Comparison of ENCODE assay signal across 8 cellular contexts in the genomic region with DNA sequence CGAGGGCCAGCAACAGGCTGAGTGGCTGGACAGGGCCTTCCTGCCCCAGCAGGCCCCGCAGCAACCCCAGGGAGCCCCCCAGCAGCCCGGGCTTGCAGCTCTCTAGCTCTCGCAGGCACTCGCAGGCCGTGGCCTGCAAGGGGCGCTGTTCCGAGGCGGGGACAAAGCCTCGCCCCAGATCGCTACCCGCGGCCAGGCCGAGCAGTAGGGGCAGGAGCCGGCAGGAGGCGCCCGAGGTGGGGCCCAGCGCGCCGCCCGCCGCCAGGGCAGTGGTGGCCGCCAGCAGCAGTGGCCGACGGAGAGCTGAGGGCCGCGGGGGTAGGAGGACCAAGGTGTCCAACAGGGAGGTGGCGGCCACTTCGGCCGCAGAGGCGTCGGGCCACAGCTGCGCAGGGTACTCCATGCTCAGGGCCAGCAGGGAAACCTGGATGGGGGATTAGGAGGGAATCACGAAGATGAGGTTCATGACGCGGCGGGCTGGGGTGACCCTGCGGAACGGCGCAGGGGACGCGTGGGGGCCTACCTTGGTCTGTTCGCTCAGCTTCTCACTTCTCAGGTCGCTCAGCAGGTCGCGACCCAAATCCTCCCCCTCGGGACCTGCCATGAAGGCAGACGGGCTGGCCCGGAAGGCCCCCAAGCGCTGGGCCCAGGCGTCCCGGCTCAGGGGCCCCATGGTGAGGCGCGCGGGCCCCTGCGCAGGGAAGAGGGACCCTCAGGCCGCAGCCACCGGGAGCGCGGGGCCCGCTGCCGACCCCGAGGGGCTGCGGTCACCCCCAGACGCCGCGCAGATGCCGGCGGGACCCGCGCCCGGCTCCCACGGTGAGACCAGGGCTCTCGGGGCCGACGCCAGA. TPM values are rescaled to one million over a fixed set of nuclear protein-coding genes. Genes with fewer than 3 reads are reported as not detected.
DNase-seq lines count a peak whose midpoint lies in the region; ATAC-seq and TF ChIP-seq lines count a peak whose summit lies in the region.

No MANE protein-coding gene starts in this region.

- H3K27ac Mint-ChIP-seq in chondrocyte (ENCODE audit: unreplicated experiment): peak overlapping the region; percentile 81

- peak; percentile 29 for ATAC-seq in HG02840 (IDR thresholded peaks at IDR 0.05; ENCODE audit: low FRiP score, unreplicated experiment)

- peaks cover 3% of the 10 kb centered on the region for H3K36me3 Mint-ChIP-seq in chondrocyte (ENCODE audit: low read depth)

- DNase-seq in DMS 273 (lab: John Stamatoyannopoulos, UW; ENCODE audit: unreplicated experiment): peak; percentile 85
- no peak for DNase-seq in DMS 273 treated with DMSO at 0.1 percent for 48 hours (lab: John Stamatoyannopoulos, UW)
- DNase-seq in NCI-H2196 (lab: John Stamatoyannopoulos, UW; ENCODE audit: unreplicated experiment): peak; percentile 84
- DNase-seq in activated CD4-positive, alpha-beta T cell treated with anti-CD3 and anti-CD28 coated beads for 24 hours (ENCODE audit: low read depth in 2 of 2): peak; percentile 62 to 74
- peak; percentile 92 for DNase-seq in chondrocyte (ENCODE audit: low spot score)
- DNase-seq in kidney tubule cell (ENCODE audit: low spot score): peak; percentile 88
- peak; percentile 37 to 61 for DNase-seq in stimulated activated CD4-positive, alpha-beta T cell treated with anti-CD3 and anti-CD28 coated beads, Interleukin-1b, Interleukin-23, amount 100 ng/mL, for 1 hour (ENCODE audit: low read depth in 2 of 2)

- peak overlapping the region; percentile 88 for H3K4me3 Mint-ChIP-seq in chondrocyte (ENCODE audit: unreplicated experiment)

- peaks cover 12% of the 10 kb centered on the region for H3K27me3 Mint-ChIP-seq in chondrocyte (ENCODE audit: low read depth)

- TF ChIP-seq CTCF in chondrocyte (IDR thresholded peaks at IDR 0.05): peak; percentile 98

- H3K4me1 Mint-ChIP-seq in chondrocyte (ENCODE audit: low read depth): peaks cover 5% of the 10 kb centered on the region

- H3K9me3 Mint-ChIP-seq in chondrocyte (ENCODE audit: low read depth): no peaks in the 10 kb centered on the region

RNA-seq across cellular contexts. Expression of gene AP5B1, which starts 0.6 kb away (rescaled TPM):
- total RNA-seq in chondrocyte: 13.8 to 14.6 TPM (median 14.1 TPM) in 3 replicates

RNA-seq across cellular contexts. Expression of gene OVOL1, which starts 6.7 kb away (rescaled TPM):
- total RNA-seq in chondrocyte: 0.12 TPM in 1 of 3 replicates, not detected in the others

RNA-seq across cellular contexts. Expression of gene SNX32, which starts 53.6 kb away (rescaled TPM):
- total RNA-seq in chondrocyte: 0.79 to 1.8 TPM (median 0.80 TPM) in 3 replicates

RNA-seq across cellular contexts. Expression of gene RNASEH2C, which starts 59.5 kb away (rescaled TPM):
- 39.3 to 56.9 TPM (median 42.7 TPM) in 3 replicates for total RNA-seq in chondrocyte
